Comparison of ENCODE assay signal across 20 cellular contexts in genomic region chr4:4406455-4407298, GRCh38. TPM values are rescaled to one million over a fixed set of nuclear protein-coding genes. Genes with fewer than 3 reads are reported as not detected.
DNase-seq lines count a peak whose midpoint lies in the region; ATAC-seq, FAIRE-seq and TF ChIP-seq lines count a peak whose summit lies in the region.
"Had no signal": no experiment of that assay in that cellular context is flagged by ENCODE, and none has a peak within 500 bp of the region (broad histone marks: within the 10 kb centered on the region; RNA-seq: fewer than 3 reads in every experiment).

No MANE protein-coding gene starts in this region.

- H3K4me2 ChIP-seq in BLaER1 treated with 17β-estradiol and CSF1 and Interleukin-3, amounts not matched to agents 10 nM and 100 nM = peak overlapping the region in 9 of 11 experiments; percentile 3 to 85 (median 71); a peak in 18 of 22 replicates
- H3K4me2 ChIP-seq in H1 (ENCODE audit: insufficient read depth in 1 of 2, low read depth in 2 of 2, low read length in 2 of 2) (no peak overlapping the region), neuronal stem cell (ENCODE audit: insufficient read depth, low read length, poor library complexity, severe bottlenecking) (no peak overlapping the region)

- H4K8ac ChIP-seq in H1 (ENCODE audit: extremely low read depth, insufficient read depth, low read length) (peak overlapping the region; percentile 14; the same call in 1 of the 2 replicates), neuronal stem cell (ENCODE audit: low read depth, low read length) (no peak overlapping the region)

- no peak for TF ChIP-seq EP300 in H1 (IDR thresholded peaks at IDR 0.05; ENCODE audit: borderline replicate concordance in 1 of 2, low read depth in 2 of 2, low read length in 2 of 2)

- DNase-seq in H7 (peak; percentile 52), H1 (ENCODE audit: low read depth in 1 of 2, low spot score in 2 of 2) (no peak), neuronal stem cell (ENCODE audit: low spot score) (no peak), iPS-NIHi7 (ENCODE audit: extremely low spot score) (no peak), NCI-H510A (lab: John Stamatoyannopoulos, UW) (no peak)
- DNase-seq: activated CD8-positive, alpha-beta T cell treated with anti-CD3 and anti-CD28 coated beads for 36 hours; activated effector memory CD4-positive, alpha-beta T cell treated with anti-CD3 and anti-CD28 coated beads, Interleukin-2, amount 50 U/mL, for 16 hours; activated T-cell treated with anti-CD3 and anti-CD28 coated beads for 4 hours; head of caudate nucleus; left ventricle myocardium inferior; naive B cell; NCI-H69; ovary; stimulated activated CD4-positive, alpha-beta T cell treated with anti-CD3 and anti-CD28 coated beads, Interleukin-12 subunit alpha, Interleukin-12 subunit beta, amount 100 ng/mL, for 4 hours had no signal

- no peak overlapping the region; a peak in 1 of 22 replicates for H3K27ac ChIP-seq in BLaER1 treated with 17β-estradiol and CSF1 and Interleukin-3, amounts not matched to agents 10 nM and 100 nM
- no peak overlapping the region for H3K27ac ChIP-seq in H1 (ENCODE audit: low read depth, low read length)
- no peak overlapping the region for H3K27ac ChIP-seq in neuronal stem cell (replicated peaks; ENCODE audit: low read length)
- H3K27ac ChIP-seq: left ventricle myocardium inferior, ovary, tibial nerve had no signal

- WGBS in H1 (ENCODE audit: extremely low coverage in 1 of 2, insufficient coverage in 1 of 2, insufficient read length in 1 of 2, insufficient replicate concordance in 2 of 2, low coverage in 1 of 2, low lambda C conversion rate in 2 of 2, missing lambda C conversion rate in 1 of 2), 2 experiments = 85% methylated on average over 28 of the region's 28 CpGs; no CpG with 5 or more reads in 1 of the 2 experiments
- no CpG with 5 or more reads among the region's 28 CpGs for WGBS in neuronal stem cell (ENCODE audit: extremely low coverage in 2 of 2, insufficient read length in 2 of 2, insufficient replicate concordance in 1 of 2), 2 donors

- no peaks in the 10 kb centered on the region for H3K23me2 ChIP-seq in H1 (ENCODE audit: low read depth, low read length)

- H2BK15ac ChIP-seq in H1 (ENCODE audit: low read length) (no peak overlapping the region; the same call in 1 of the 2 replicates), neuronal stem cell (ENCODE audit: low read length) (no peak overlapping the region)

- no peak for TF ChIP-seq POLR2A in H1 (IDR thresholded peaks at IDR 0.05; ENCODE audit: control extremely low read depth in 1 of 2, low read depth in 2 of 2, low read length in 2 of 2)

- peaks cover 0 to 33% (median 0%) of the 10 kb centered on the region in 11 experiments; a peak in 7 of 22 replicates for H4K20me1 ChIP-seq in BLaER1 treated with 17β-estradiol and CSF1 and Interleukin-3, amounts not matched to agents 10 nM and 100 nM
- peaks cover 0 to 3% of the 10 kb centered on the region in 2 experiments for H4K20me1 ChIP-seq in H1 (replicated peaks in 1 of 2; ENCODE audit: control insufficient read depth in 1 of 2, insufficient read depth in 2 of 2, low read length in 2 of 2)

- CTCF ChIA-PET in H1 (lab: Charles Lee; ENCODE audit: partially characterized antibody) = interaction anchor here (0.6 to 2.1 kb wide), 10 partner anchors 11 to 139 kb away, joined by 3 to 9 read pairs (median 4); no protein-coding TSS in a partner anchor

- H3K9me3 ChIP-seq in BLaER1 treated with 17β-estradiol and CSF1 and Interleukin-3, amounts not matched to agents 10 nM and 100 nM (replicated peaks in 1 of 11) = no peaks in the 10 kb centered on the region
- H3K9me3 ChIP-seq in H1 (ENCODE audit: insufficient read depth in 2 of 2, low read depth in 1 of 2, low read length in 1 of 2) (no peaks in the 10 kb centered on the region), neuronal stem cell (replicated peaks in 1 of 2; ENCODE audit: control insufficient read depth in 2 of 2, insufficient read depth in 1 of 2, low read depth in 1 of 2, low read length in 2 of 2) (peaks cover 0 to 2% of the 10 kb centered on the region in 2 donors)
- H3K9me3 ChIP-seq: left ventricle myocardium inferior, ovary, tibial nerve had no signal

- no peak overlapping the region for H3K18ac ChIP-seq in H1 (ENCODE audit: extremely low read depth, low read length)
- peak overlapping the region; percentile 55 for H3K18ac ChIP-seq in neuronal stem cell (ENCODE audit: low read length)

- FAIRE-seq in H1 (lab: Jason Lieb, UNC) = no peak
- FAIRE-seq: D721Med, G401.6 had no signal

- peak overlapping the region in 3 of 11 experiments; percentile 12 to 30 (median 30); a peak in 4 of 22 replicates for H3K9ac ChIP-seq in BLaER1 treated with 17β-estradiol and CSF1 and Interleukin-3, amounts not matched to agents 10 nM and 100 nM
- H3K9ac ChIP-seq in H1 (replicated peaks in 1 of 4; ENCODE audit: extremely low read depth in 1 of 4, low read depth in 3 of 4, low read length in 3 of 4) (no peak overlapping the region), neuronal stem cell (ENCODE audit: low read depth, low read length, poor library complexity) (peak overlapping the region; percentile 77)

- no peak for TF ChIP-seq RAD21 in H1 (IDR thresholded peaks at IDR 0.05 in 1 of 2, conservative IDR thresholded peaks at IDR 0.05 in 1 of 2; ENCODE audit: low read depth in 2 of 2, low read length in 2 of 2)

- TF ChIP-seq CTCF in H1 (IDR thresholded peaks at IDR 0.05; ENCODE audit: control extremely low read depth in 1 of 3, insufficient read depth in 1 of 3, low read depth in 1 of 3, low read length in 3 of 3) = no peak

- H2AK5ac ChIP-seq in H1 (ENCODE audit: low read depth, low read length) (no peak overlapping the region), neuronal stem cell (ENCODE audit: low read depth, low read length) (peak overlapping the region; percentile 78)

- H3K4me3 ChIP-seq in BLaER1 treated with 17β-estradiol and CSF1 and Interleukin-3, amounts not matched to agents 10 nM and 100 nM = no peak overlapping the region
- H3K4me3 ChIP-seq in H7 (ENCODE audit: insufficient read depth, low read depth, low read length) (no peak overlapping the region), H1 (ENCODE audit: extremely low read depth in 1 of 4, insufficient read depth in 2 of 4, low read depth in 3 of 4, low read length in 4 of 4) (no peak overlapping the region), neuronal stem cell (ENCODE audit: low read length in 2 of 2) (no peak overlapping the region)
- H3K4me3 ChIP-seq: left ventricle myocardium inferior, ovary, tibial nerve had no signal

- no peaks in the 10 kb centered on the region for H3K36me3 ChIP-seq in BLaER1 treated with 17β-estradiol and CSF1 and Interleukin-3, amounts not matched to agents 10 nM and 100 nM
- H3K36me3 ChIP-seq in H7 (replicated peaks; ENCODE audit: control insufficient read depth, insufficient read depth, low read length) (peaks cover 3% of the 10 kb centered on the region), H1 (ENCODE audit: control insufficient read depth in 2 of 4, insufficient read depth in 4 of 4, low read length in 3 of 4) (peaks cover 0 to 9% (median 1%) of the 10 kb centered on the region in 4 experiments; a peak in 1 of 8 replicates), neuronal stem cell (replicated peaks in 1 of 2; ENCODE audit: control insufficient read depth in 2 of 2, insufficient read depth in 2 of 2, low read length in 2 of 2) (peaks cover 0 to 13% of the 10 kb centered on the region in 2 donors)
- H3K36me3 ChIP-seq: left ventricle myocardium inferior, ovary had no signal

- H3K23ac ChIP-seq in H1 (ENCODE audit: insufficient read length) = no peak overlapping the region
- H3K23ac ChIP-seq in neuronal stem cell (ENCODE audit: low read depth, low read length, poor library complexity) = peak overlapping the region; percentile 87

- ATAC-seq in HG02970 (IDR thresholded peaks at IDR 0.05; ENCODE audit: low FRiP score, unreplicated experiment) = no peak
- no peak for ATAC-seq in HG02885 (IDR thresholded peaks at IDR 0.05; ENCODE audit: poor library complexity, unreplicated experiment)
- ATAC-seq: activated CD8-positive, alpha-beta T cell treated with anti-CD3 and anti-CD28 coated beads for 36 hours had no signal

- H3K27me3 ChIP-seq in BLaER1 treated with 17β-estradiol and CSF1 and Interleukin-3, amounts not matched to agents 10 nM and 100 nM = peaks cover 22 to 43% (median 37%) of the 10 kb centered on the region in 11 experiments; a peak in 21 of 22 replicates
- H3K27me3 ChIP-seq in H7 (ENCODE audit: control insufficient read depth, insufficient read depth, low read length) = no peaks in the 10 kb centered on the region
- no peaks in the 10 kb centered on the region for H3K27me3 ChIP-seq in H1 (replicated peaks in 1 of 4; ENCODE audit: control insufficient read depth in 3 of 4, extremely low read depth in 1 of 4, insufficient read depth in 3 of 4, low read length in 3 of 4)
- H3K27me3 ChIP-seq in neuronal stem cell (ENCODE audit: control insufficient read depth in 3 of 3, insufficient read depth in 3 of 3, low read depth in 1 of 3, low read length in 3 of 3) = no peaks in the 10 kb centered on the region
- H3K27me3 ChIP-seq: ovary, tibial nerve had no signal

- no peak overlapping the region for H3K56ac ChIP-seq in H1 (replicated peaks; ENCODE audit: insufficient read length, low read depth, low read length)

- H3K14ac ChIP-seq in H1 (ENCODE audit: insufficient read length) (no peak overlapping the region), neuronal stem cell (ENCODE audit: low read length) (peak overlapping the region; percentile 86)

- H2BK5ac ChIP-seq in H1 (ENCODE audit: low read depth, low read length) (no peak overlapping the region), neuronal stem cell (ENCODE audit: low read length) (no peak overlapping the region)

- no peaks in the 10 kb centered on the region for H3K79me2 ChIP-seq in H1 (ENCODE audit: control insufficient read depth in 1 of 2, insufficient read depth in 2 of 2, low read length in 2 of 2)

- H2BK120ac ChIP-seq in H1 (replicated peaks; ENCODE audit: low read depth, low read length) = no peak overlapping the region
- H2BK120ac ChIP-seq in neuronal stem cell (ENCODE audit: low read depth, low read length) = no peak overlapping the region

- H2BK20ac ChIP-seq in H1 (ENCODE audit: low read length) = no peak overlapping the region

- H3K4ac ChIP-seq in H1 (replicated peaks; ENCODE audit: insufficient read length, low read depth, low read length) = no peak overlapping the region
- H3K4ac ChIP-seq in neuronal stem cell (ENCODE audit: low read length) = no peak overlapping the region

- POLR2A ChIA-PET in H1 (lab: Charles Lee; ENCODE audit: partially characterized antibody) = interaction anchor here (0.6 to 1.7 kb wide), 2 partner anchors 20 to 1796 kb away, joined by 4 to 5 read pairs; no protein-coding TSS in a partner anchor

- H2BK12ac ChIP-seq in H1 (ENCODE audit: low read depth, low read length) (no peak overlapping the region; the same call in 1 of the 2 replicates), neuronal stem cell (ENCODE audit: low read length) (no peak overlapping the region)

- H3K79me1 ChIP-seq in H1 (ENCODE audit: low read depth, low read length) (no peaks in the 10 kb centered on the region), neuronal stem cell (ENCODE audit: low read depth, low read length) (no peaks in the 10 kb centered on the region)

- peaks cover 0 to 41% (median 30%) of the 10 kb centered on the region in 10 experiments; a peak in 16 of 20 replicates for H3K4me1 ChIP-seq in BLaER1 treated with 17β-estradiol and CSF1 and Interleukin-3, amounts not matched to agents 10 nM and 100 nM
- H3K4me1 ChIP-seq in H1 (replicated peaks in 1 of 4; ENCODE audit: control insufficient read depth in 3 of 4, insufficient read depth in 4 of 4, low read length in 3 of 4) = no peaks in the 10 kb centered on the region; a peak in 2 of 7 replicates
- H3K4me1 ChIP-seq in neuronal stem cell (ENCODE audit: control insufficient read depth in 2 of 2, insufficient read depth in 1 of 2, low read depth in 1 of 2, low read length in 2 of 2) = peaks cover 4 to 9% of the 10 kb centered on the region in 2 donors
- H3K4me1 ChIP-seq: left ventricle myocardium inferior, tibial nerve had no signal

- no peak overlapping the region for H2AFZ ChIP-seq in H1 (ENCODE audit: low read length)
- H2AFZ ChIP-seq in neuronal stem cell (ENCODE audit: low read length) = no peak overlapping the region

- H4K91ac ChIP-seq in H1 (replicated peaks; ENCODE audit: insufficient read length, low read length) (no peak overlapping the region), neuronal stem cell (ENCODE audit: low read depth, low read length, poor library complexity) (peak overlapping the region; percentile 26)

- H4K5ac ChIP-seq in H1 (ENCODE audit: insufficient read length, low read depth, low read length) = no peak overlapping the region

RNA-seq across cellular contexts. Expression of gene NSG1, which starts 19.8 kb away (rescaled TPM):
- total RNA-seq in H7 (2014; rRNA removed; shearing (Covaris generic)) = 25.3 and 31.1 TPM in 2 replicates
- 56.6 and 61.4 TPM in 2 replicates for total RNA-seq in H1 (2021; fragmentation: NEBNext Ultra II Directional; extraction: Animal tissue kit (Norgen Biotek cat#: 25700))
- 35.7 and 60.0 TPM in 2 replicates for polyA plus RNA-seq in H1 (2011; rRNA removed)
- 34.1 TPM for polyA plus RNA-seq in H1 (2011; cell fraction: cytosol; rRNA removed)
- polyA plus RNA-seq in H1 (2011; cell fraction: nucleus; rRNA removed) = 44.9 TPM
- 52.4 to 65.6 TPM (median 59.1 TPM) in 4 replicates for polyA plus RNA-seq in H1 (2012, experiment 1 of 2)
- 30.2 TPM for polyA plus RNA-seq in H1 (2012, experiment 2 of 2)
- 44.8 TPM for polyA plus RNA-seq in H1 (2013, experiment 1 of 2)
- polyA plus RNA-seq in H1 (2013, experiment 2 of 2) = 56.6 TPM
- polyA minus RNA-seq in H1 (2011; rRNA and poly(A)+ RNA removed) = 30.0 and 42.4 TPM in 2 replicates
- 14.4 TPM for polyA minus RNA-seq in H1 (2011; cell fraction: cytosol; rRNA and poly(A)+ RNA removed)
- 11.0 TPM for polyA minus RNA-seq in H1 (2011; cell fraction: nucleus; rRNA and poly(A)+ RNA removed)
- 40.6 TPM for polyA plus RNA-seq in neuronal stem cell (2013, experiment 1 of 2)
- 39.6 TPM for polyA plus RNA-seq in neuronal stem cell (2013, experiment 2 of 2)

Comparison
In these comparisons a context has a peak if more than half of its experiments do, and no peak if none do; other contexts are left out.
1. H3K4me2 ChIP-seq: peak in BLaER1 treated with 17β-estradiol and CSF1 and Interleukin-3, amounts not matched to agents 10 nM and 100 nM (9 of 11); none in H1 (0 of 2) and neuronal stem cell (single experiment).